8 cellular contexts compared by ENCODE assay signal in genomic region chr2:64455545-64455944, GRCh38. TPM values are rescaled to one million over a fixed set of nuclear protein-coding genes. Genes with fewer than 3 reads are reported as not detected.
A peak's percentile ranks its signal among the peaks of the same experiment; 100 is the strongest.
DNase-seq lines count a peak whose midpoint lies in the region; ATAC-seq and TF ChIP-seq lines count a peak whose summit lies in the region.

No MANE protein-coding gene starts in this region.

- H3K27me3 ChIP-seq in DOHH2 (ENCODE audit: control insufficient read depth, low read length) (peaks cover 3% of the 10 kb centered on the region; the same call in 1 of the 2 replicates), duodenal mucosa (ENCODE audit: control insufficient read depth in 1 of 2, insufficient read depth in 2 of 2, low read length in 2 of 2) (no peaks in the 10 kb centered on the region), neuronal stem cell (ENCODE audit: control insufficient read depth in 3 of 3, insufficient read depth in 3 of 3, low read depth in 1 of 3, low read length in 3 of 3) (no peaks in the 10 kb centered on the region)

- H3K79me2 ChIP-seq in DOHH2 (ENCODE audit: control insufficient read depth, low read length): no peaks in the 10 kb centered on the region

- H3K9me3 ChIP-seq in DOHH2 (ENCODE audit: control insufficient read depth, insufficient read depth, low read length) (no peaks in the 10 kb centered on the region), duodenal mucosa (ENCODE audit: control insufficient read depth in 1 of 2, low read length in 2 of 2) (no peaks in the 10 kb centered on the region), neuronal stem cell (replicated peaks in 1 of 2; ENCODE audit: control insufficient read depth in 2 of 2, insufficient read depth in 1 of 2, low read depth in 1 of 2, low read length in 2 of 2) (no peaks in the 10 kb centered on the region)

- peak overlapping the region; percentile 68; the same call in 1 of the 2 replicates for H3K4me2 ChIP-seq in DOHH2 (ENCODE audit: low read length)
- peak overlapping the region; percentile 87 for H3K4me2 ChIP-seq in neuronal stem cell (ENCODE audit: insufficient read depth, low read length, poor library complexity, severe bottlenecking)

- no peak overlapping the region for H3K4me3 ChIP-seq in DOHH2 (ENCODE audit: low read length)
- H3K4me3 ChIP-seq in duodenal mucosa (ENCODE audit: low read depth in 1 of 2, low read length in 2 of 2): peak overlapping the region; percentile 63 to 66
- H3K4me3 ChIP-seq in neuronal stem cell (ENCODE audit: low read length in 2 of 2): peak overlapping the region; percentile 56 to 67

- no peak overlapping the region for H2BK120ac ChIP-seq in neuronal stem cell (ENCODE audit: low read depth, low read length)

- no peak overlapping the region for H4K8ac ChIP-seq in neuronal stem cell (ENCODE audit: low read depth, low read length)

- H3K9me2 ChIP-seq in DOHH2 (replicated peaks; ENCODE audit: control insufficient read depth, low read length): no peaks in the 10 kb centered on the region

- no peak overlapping the region for H2BK15ac ChIP-seq in neuronal stem cell (ENCODE audit: low read length)

- no peak for ATAC-seq in HG02884 (IDR thresholded peaks at IDR 0.05; ENCODE audit: unreplicated experiment)

- H2AFZ ChIP-seq in neuronal stem cell (ENCODE audit: low read length): no peak overlapping the region

- H2BK12ac ChIP-seq in neuronal stem cell (ENCODE audit: low read length): no peak overlapping the region

- no peak overlapping the region for H3K4ac ChIP-seq in neuronal stem cell (ENCODE audit: low read length)

- no peaks in the 10 kb centered on the region for H4K20me1 ChIP-seq in DOHH2 (ENCODE audit: control insufficient read depth, insufficient read depth, low read depth, low read length)

- H2AK5ac ChIP-seq in neuronal stem cell (ENCODE audit: low read depth, low read length): no peak overlapping the region

- H3K36me3 ChIP-seq in DOHH2 (ENCODE audit: control insufficient read depth, low read length) (no peaks in the 10 kb centered on the region), duodenal mucosa (ENCODE audit: control insufficient read depth in 1 of 2, insufficient read depth in 2 of 2, low read length in 2 of 2) (peaks cover 14 to 28% of the 10 kb centered on the region in 2 donors), neuronal stem cell (replicated peaks in 1 of 2; ENCODE audit: control insufficient read depth in 2 of 2, insufficient read depth in 2 of 2, low read length in 2 of 2) (peaks cover 14 to 52% of the 10 kb centered on the region in 2 donors)

- DNase-seq in M059J (ENCODE audit: low read depth): peak; percentile 7
- DNase-seq in neuronal stem cell (ENCODE audit: low spot score): no peak
- DNase-seq in NCI-H1694 treated with DMSO at 0.1 percent for 48 hours (lab: John Stamatoyannopoulos, UW): no peak
- DNase-seq in activated CD4-positive, CD25-positive, alpha-beta regulatory T cell (lab: John Stamatoyannopoulos, UW): no peak
- no peak for DNase-seq in posterior cingulate gyrus

- H3K4me1 ChIP-seq in DOHH2 (ENCODE audit: control insufficient read depth, low read length): peaks cover 11% of the 10 kb centered on the region
- H3K4me1 ChIP-seq in duodenal mucosa (ENCODE audit: control insufficient read depth in 1 of 2, insufficient read depth in 2 of 2, low read length in 2 of 2): peaks cover 16 to 27% of the 10 kb centered on the region in 2 donors
- peaks cover 5 to 7% of the 10 kb centered on the region in 2 donors for H3K4me1 ChIP-seq in neuronal stem cell (ENCODE audit: control insufficient read depth in 2 of 2, insufficient read depth in 1 of 2, low read depth in 1 of 2, low read length in 2 of 2)

- H3K23ac ChIP-seq in neuronal stem cell (ENCODE audit: low read depth, low read length, poor library complexity): no peak overlapping the region

- no peak for TF ChIP-seq CTCF in DOHH2 (IDR thresholded peaks at IDR 0.05; ENCODE audit: low read depth, low read length, poor library complexity, severe bottlenecking)

- no peak overlapping the region for H4K91ac ChIP-seq in neuronal stem cell (ENCODE audit: low read depth, low read length, poor library complexity)

- no peak overlapping the region for H3K14ac ChIP-seq in neuronal stem cell (ENCODE audit: low read length)

- H3K9ac ChIP-seq in duodenal mucosa (ENCODE audit: low read depth in 1 of 2, low read length in 2 of 2) (peak overlapping the region in 1 of 2 donors; percentile 33), neuronal stem cell (ENCODE audit: low read depth, low read length, poor library complexity) (no peak overlapping the region)

- H3K18ac ChIP-seq in neuronal stem cell (ENCODE audit: low read length): no peak overlapping the region

- peaks cover 2% of the 10 kb centered on the region for H3K79me1 ChIP-seq in neuronal stem cell (ENCODE audit: low read depth, low read length)

- H3K27ac ChIP-seq in DOHH2 (ENCODE audit: low read depth, low read length) (no peak overlapping the region), duodenal mucosa (ENCODE audit: low read depth, low read length) (no peak overlapping the region), neuronal stem cell (replicated peaks; ENCODE audit: low read length) (no peak overlapping the region)

- no CpG with 5 or more reads among the region's 2 CpGs for WGBS in neuronal stem cell (ENCODE audit: extremely low coverage in 2 of 2, insufficient read length in 2 of 2, insufficient replicate concordance in 1 of 2), 2 donors

- H2BK5ac ChIP-seq in neuronal stem cell (ENCODE audit: low read length): no peak overlapping the region

- H3F3A ChIP-seq in DOHH2 (ENCODE audit: control insufficient read depth, insufficient read depth): 0 out of 2 replicates have a peak, but pooled peaks cover 3% of the 10 kb centered on the region

- intact Hi-C loops in posterior cingulate gyrus (cut with DNase I): no loop called here

RNA-seq across cellular contexts. Expression of gene LGALSL, which starts 1.6 kb away (rescaled TPM):
- total RNA-seq in M059J (2014; rRNA removed; shearing (Covaris generic)): 0.34 and 5.0 TPM in 2 replicates
- polyA plus RNA-seq in neuronal stem cell (2013, experiment 1 of 2): 23.9 TPM
- polyA plus RNA-seq in neuronal stem cell (2013, experiment 2 of 2): 24.5 TPM
